ENCODE assay signal across 24 cellular contexts in the genomic region with DNA sequence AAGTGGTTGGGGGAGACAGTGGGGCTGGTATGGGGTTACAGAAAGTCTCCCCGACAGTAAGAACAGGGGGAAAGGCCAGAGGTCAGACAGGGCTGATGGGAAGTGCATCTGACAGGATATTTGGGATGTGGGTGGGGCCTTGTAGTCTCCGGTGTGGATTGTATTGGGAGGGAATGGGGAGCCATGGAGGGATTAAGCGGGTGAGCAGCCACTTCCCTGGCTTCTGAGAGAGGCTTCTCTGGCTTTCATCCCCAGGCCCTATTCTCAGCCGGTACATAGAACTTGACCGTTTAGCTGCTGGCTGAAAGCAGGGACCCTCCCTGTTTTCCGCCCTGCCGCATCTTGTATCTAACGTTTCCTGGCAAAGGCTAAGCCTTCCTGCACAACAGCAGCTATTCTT.
"Had no signal": no experiment of that assay in that cellular context is flagged by ENCODE, and none has a peak within 500 bp of the region (broad histone marks: within the 10 kb centered on the region; RNA-seq: fewer than 3 reads in every experiment).

No MANE protein-coding gene starts in this region.

- H3K4me3 ChIP-seq: coronary artery, dorsolateral prefrontal cortex, esophagus muscularis mucosa, gastroesophageal sphincter, heart right ventricle, left lung, lower lobe of right lung, mucosa of descending colon had no signal

- H3K27ac Mint-ChIP-seq: mesothelial cell of epicardium, naive B cell had no signal

- DNase-seq: dermis blood vessel endothelial cell; dorsolateral prefrontal cortex; effector CD4-positive, alpha-beta T cell; effector memory CD4-positive, alpha-beta T cell; foreskin keratinocyte; head of caudate nucleus; heart right ventricle; hippocampal formation; left cardiac atrium; left lung; left ventricle myocardium superior; lower lobe of right lung; mesenchymal stem cell; mucosa of descending colon; naive B cell had no signal

- H3K4me1 ChIP-seq: foreskin keratinocyte, heart right ventricle, left lung, lower lobe of right lung had no signal

- H3K27ac ChIP-seq: coronary artery, dorsolateral prefrontal cortex, esophagus muscularis mucosa, foreskin keratinocyte, gastroesophageal sphincter, heart right ventricle, left lung, lower lobe of right lung had no signal

- H3K36me3 ChIP-seq: esophagus muscularis mucosa, gastroesophageal sphincter, heart right ventricle, left lung, lower lobe of right lung had no signal

- ATAC-seq: foreskin keratinocyte, gastroesophageal sphincter, heart right ventricle, left cardiac atrium, left lung, left ventricle myocardium superior, lower lobe of right lung, mucosa of descending colon had no signal

- H3K9me3 Mint-ChIP-seq: mesothelial cell of epicardium had no signal

- H3K4me1 Mint-ChIP-seq: mesothelial cell of epicardium, naive B cell had no signal

- H3K4me3 Mint-ChIP-seq: mesothelial cell of epicardium, naive B cell had no signal

- H3K27me3 ChIP-seq: foreskin keratinocyte had no signal

- H3K9me3 ChIP-seq: esophagus muscularis mucosa, gastroesophageal sphincter, heart right ventricle, left lung, lower lobe of right lung, mucosa of descending colon had no signal

- FAIRE-seq: colon, endothelial cell of umbilical vein, frontal cortex, islet of Langerhans, keratinocyte had no signal

- H3K36me3 Mint-ChIP-seq: mesothelial cell of epicardium, naive B cell had no signal
